In the genomic region with DNA sequence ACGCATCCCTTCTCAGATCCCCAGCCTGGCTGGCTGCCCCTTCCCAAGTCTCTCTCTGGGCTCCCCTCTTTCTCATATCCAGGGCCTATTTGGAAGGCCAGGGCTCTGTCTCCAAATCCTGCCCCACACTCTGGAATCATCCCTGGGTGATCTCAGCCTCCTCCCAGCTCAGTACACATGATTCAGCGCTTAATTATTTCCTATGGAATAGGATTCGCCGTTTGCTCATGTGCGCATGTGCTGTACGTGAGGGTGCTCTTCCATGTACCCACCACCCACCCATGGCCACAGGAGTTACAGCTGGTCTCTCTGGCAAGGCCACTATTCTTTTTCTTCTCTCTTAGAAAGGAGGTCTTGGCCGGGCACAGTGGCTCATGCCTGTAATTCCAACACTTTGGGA, we compare ENCODE assay signal across 31 cellular contexts.
DNase-seq lines count a peak whose midpoint lies in the region; ATAC-seq and TF ChIP-seq lines count a peak whose summit lies in the region.
"Had no signal": no experiment of that assay in that cellular context is flagged by ENCODE, and none has a peak within 500 bp of the region (broad histone marks: within the 10 kb centered on the region; RNA-seq: fewer than 3 reads in every experiment).

No MANE protein-coding gene starts in this region.

- no peak overlapping the region for H3K23ac ChIP-seq in H9 (ENCODE audit: insufficient read length, low read depth, low read length)

- H3K27ac Mint-ChIP-seq in H9 = no peak overlapping the region
- H3K27ac Mint-ChIP-seq: activated naive CD8-positive, alpha-beta T cell treated with anti-CD3 and anti-CD28 coated beads, Interleukin-2, amount 10 ng/mL, durations not matched to agents 7 days and 5 days; IgD-negative memory B cell; mesothelial cell of epicardium; natural killer cell; stimulated activated naive CD8-positive, alpha-beta T cell treated with anti-CD3 and anti-CD28 coated beads, Interleukin-15, Interleukin-2, amounts not matched to agents 100 ng/mL and 50 ng/mL, for 24 hours; T-helper 2 cell treated with Interferon-gamma antibody and Interleukin-4, amounts not matched to agents 5 μg/mL and 100 μg/mL, for 36 hours had no signal

- H3K79me1 ChIP-seq in H9 (ENCODE audit: insufficient read depth, low read depth, low read length, poor library complexity, severe bottlenecking) = no peaks in the 10 kb centered on the region

- no peak overlapping the region for H2BK120ac ChIP-seq in H9 (ENCODE audit: low read depth, low read length, poor library complexity, severe bottlenecking)

- H3K4ac ChIP-seq in H9 (ENCODE audit: low read depth, low read length) = no peak overlapping the region

- no peaks in the 10 kb centered on the region for H3K23me2 ChIP-seq in H9 (ENCODE audit: insufficient read length, low read depth, low read length, poor library complexity, severe bottlenecking)

- H3K36me3 Mint-ChIP-seq in H9 (ENCODE audit: insufficient read depth in 1 of 3, low read depth in 3 of 3) = no peaks in the 10 kb centered on the region; a peak in 1 of 7 replicates
- H3K36me3 Mint-ChIP-seq: activated naive CD8-positive, alpha-beta T cell treated with anti-CD3 and anti-CD28 coated beads, Interleukin-2, amount 10 ng/mL, durations not matched to agents 7 days and 5 days; IgD-negative memory B cell; mesothelial cell of epicardium had no signal

- no peak overlapping the region for H2BK5ac ChIP-seq in H9 (ENCODE audit: insufficient read length, low read length)

- peak; percentile 32 for DNase-seq in AG08395 (ENCODE audit: low spot score)
- DNase-seq in HS-27A (ENCODE audit: low read depth) = peak; percentile 29
- DNase-seq in SJSA1 (ENCODE audit: low read depth in 1 of 2, low spot score in 2 of 2) = peak; percentile 48 to 68
- DNase-seq in iris pigment epithelial cell (ENCODE audit: low read depth) = peak; percentile 52
- no peak for DNase-seq in HAP-1 (ENCODE audit: low spot score in 2 of 2)
- no peak for DNase-seq in NCI-H510A treated with DMSO at 0.1 percent for 48 hours (lab: John Stamatoyannopoulos, UW)
- no peak for DNase-seq in H9
- DNase-seq: activated CD8-positive, alpha-beta memory T cell treated with anti-CD3 and anti-CD28 coated beads, Interleukin-2, amount 50 U/mL, for 4 hours; activated naive CD8-positive, alpha-beta T cell treated with anti-CD3 and anti-CD28 coated beads, Interleukin-2, amount 10 ng/mL, durations not matched to agents 7 days and 5 days; body of pancreas; effector memory CD4-positive, alpha-beta T cell; GDM1; heart left ventricle; left ventricle myocardium inferior; MG63; natural killer cell; NCI-H1436 treated with DMSO at 0.1 percent for 48 hours; NCI-H524; NK-92 treated with Interleukin-12 subunit alpha and Interleukin-12 subunit beta, amount 100 ng/mL, for 24 hours; Peyer's patch; stimulated activated CD4-positive, alpha-beta T cell treated with anti-CD3 and anti-CD28 coated beads, Interleukin-4, amount 100 ng/mL, for 4 hours had no signal

- no peak overlapping the region for H2AFZ ChIP-seq in H9 (ENCODE audit: low read length)

- WGBS in H9 (ENCODE audit: extremely low coverage, insufficient read length, low lambda C conversion rate) = no CpG with 5 or more reads among the region's 7 CpGs

- H3K56ac ChIP-seq in H9 (ENCODE audit: insufficient read length, low read depth, low read length) = no peak overlapping the region

- in situ Hi-C loops in HAP-1 (cut with MboI; ENCODE audit: low sequenced_read_pairs) = no loop called here

- ATAC-seq in HG03139 (IDR thresholded peaks at IDR 0.05; ENCODE audit: unreplicated experiment) = no peak
- ATAC-seq: body of pancreas, heart left ventricle, natural killer cell, SK-N-SH treated with all-trans-retinoic acid at 6 μM for 48 hours had no signal

- H3K9me3 Mint-ChIP-seq in H9 = no peaks in the 10 kb centered on the region; a peak in 2 of 5 replicates
- H3K9me3 Mint-ChIP-seq: activated naive CD8-positive, alpha-beta T cell treated with anti-CD3 and anti-CD28 coated beads, Interleukin-2, amount 10 ng/mL, durations not matched to agents 7 days and 5 days; IgD-negative memory B cell; mesothelial cell of epicardium; natural killer cell; stimulated activated naive CD8-positive, alpha-beta T cell treated with anti-CD3 and anti-CD28 coated beads, Interleukin-15, Interleukin-2, amounts not matched to agents 100 ng/mL and 50 ng/mL, for 24 hours; T-helper 2 cell treated with Interferon-gamma antibody and Interleukin-4, amounts not matched to agents 5 μg/mL and 100 μg/mL, for 36 hours had no signal

- H2BK15ac ChIP-seq in H9 (ENCODE audit: low read depth, low read length) = no peak overlapping the region

- H3K27ac ChIP-seq in SJSA1 (0 out of 2 replicates have a peak overlapping the region, but pooled peaks have one; percentile 21), H9 (ENCODE audit: insufficient read length, low read depth, low read length) (no peak overlapping the region)
- H3K27ac ChIP-seq: body of pancreas, C4-2B, heart left ventricle, left ventricle myocardium inferior, ovary, Peyer's patch, right atrium auricular region, tibial nerve had no signal

- H3K36me3 ChIP-seq in SJSA1 (no peaks in the 10 kb centered on the region), HAP-1 (replicated peaks) (no peaks in the 10 kb centered on the region)
- H3K36me3 ChIP-seq: heart left ventricle, left ventricle myocardium inferior, MG63, ovary, Peyer's patch, right atrium auricular region, tibial nerve had no signal

- H3K4me1 ChIP-seq in SJSA1 (replicated peaks) (peaks cover 22% of the 10 kb centered on the region), HAP-1 (peaks cover 8% of the 10 kb centered on the region), H9 (ENCODE audit: insufficient read depth, low read length) (peaks cover 10% of the 10 kb centered on the region; the same call in 1 of the 2 replicates)
- H3K4me1 ChIP-seq: body of pancreas, left ventricle myocardium inferior, Peyer's patch, right atrium auricular region had no signal

- no peaks in the 10 kb centered on the region for H3K79me2 ChIP-seq in H9 (ENCODE audit: insufficient read depth, low read length)

- H3K9me3 ChIP-seq in SJSA1 (replicated peaks) (no peaks in the 10 kb centered on the region), HAP-1 (no peaks in the 10 kb centered on the region), H9 (ENCODE audit: control insufficient read depth, low read depth, low read length) (no peaks in the 10 kb centered on the region)
- H3K9me3 ChIP-seq: body of pancreas, heart left ventricle, left ventricle myocardium inferior, MG63, ovary, Peyer's patch, right atrium auricular region, tibial nerve had no signal

- H3K27me3 Mint-ChIP-seq in H9 (ENCODE audit: low read depth) = peaks cover 98% of the 10 kb centered on the region

- H3K27me3 ChIP-seq in SJSA1 (replicated peaks) = no peaks in the 10 kb centered on the region
- no peaks in the 10 kb centered on the region for H3K27me3 ChIP-seq in HAP-1 (ENCODE audit: low read depth)
- peaks cover 18% of the 10 kb centered on the region; the same call in 1 of the 2 replicates for H3K27me3 ChIP-seq in H9 (ENCODE audit: insufficient read depth, low read length)
- H3K27me3 ChIP-seq: body of pancreas, MG63, ovary, Peyer's patch, right atrium auricular region, tibial nerve had no signal

- H3K4me3 ChIP-seq in SJSA1 = no peak overlapping the region
- no peak overlapping the region for H3K4me3 ChIP-seq in HAP-1
- H3K4me3 ChIP-seq: body of pancreas, heart left ventricle, left ventricle myocardium inferior, MG63, ovary, Peyer's patch, right atrium auricular region, tibial nerve had no signal

- no peak overlapping the region for H3K4me3 Mint-ChIP-seq in H9
- H3K4me3 Mint-ChIP-seq: activated naive CD8-positive, alpha-beta T cell treated with anti-CD3 and anti-CD28 coated beads, Interleukin-2, amount 10 ng/mL, durations not matched to agents 7 days and 5 days; IgD-negative memory B cell; mesothelial cell of epicardium; natural killer cell; stimulated activated naive CD8-positive, alpha-beta T cell treated with anti-CD3 and anti-CD28 coated beads, Interleukin-15, Interleukin-2, amounts not matched to agents 100 ng/mL and 50 ng/mL, for 24 hours; T-helper 2 cell treated with Interferon-gamma antibody and Interleukin-4, amounts not matched to agents 5 μg/mL and 100 μg/mL, for 36 hours had no signal

- no peak overlapping the region for H2BK12ac ChIP-seq in H9 (ENCODE audit: insufficient read length, low read depth, low read length)

- H4K5ac ChIP-seq in H9 (ENCODE audit: insufficient read length, low read depth, low read length) = no peak overlapping the region

- no peak overlapping the region for H3T11ph ChIP-seq in H9 (ENCODE audit: low read length)

- peaks cover 22 to 35% of the 10 kb centered on the region in 2 experiments for H3K4me1 Mint-ChIP-seq in H9

- no peak overlapping the region for H3K18ac ChIP-seq in H9 (ENCODE audit: insufficient read length, low read depth, low read length)

- no peak overlapping the region for H2BK20ac ChIP-seq in H9 (ENCODE audit: low read depth, low read length, poor library complexity, severe bottlenecking)

- H3K9ac ChIP-seq in H9 (ENCODE audit: extremely low read depth, insufficient read length, low read length) = no peak overlapping the region

- H4K20me1 ChIP-seq in H9 (ENCODE audit: control insufficient read depth, insufficient read depth, insufficient read length) = no peaks in the 10 kb centered on the region

- no peak overlapping the region for H3K14ac ChIP-seq in H9 (ENCODE audit: insufficient read depth, low read length)

- no peak overlapping the region for H2AK5ac ChIP-seq in H9 (ENCODE audit: insufficient read length, low read length)

- TF ChIP-seq CTCF in H9 (conservative IDR thresholded peaks at IDR 0.05) = no peak

- H4K8ac ChIP-seq in H9 (replicated peaks; ENCODE audit: insufficient read length, low read depth, low read length) = no peak overlapping the region

- no peak overlapping the region for H4K91ac ChIP-seq in H9 (ENCODE audit: insufficient read length, low read depth, low read length)

- no peak overlapping the region for H3K4me2 ChIP-seq in H9 (ENCODE audit: insufficient read depth, insufficient read length, low read length)

Comparison
In these comparisons a context has a peak if more than half of its experiments do, and no peak if none do; other contexts are left out.
1. DNase-seq: peak in AG08395 (single experiment), HS-27A (single experiment), SJSA1 (2 of 2) and iris pigment epithelial cell (single experiment); none in HAP-1 (0 of 2), NCI-H510A treated with DMSO at 0.1 percent for 48 hours (single experiment) and H9 (single experiment).